10 cellular contexts compared by ENCODE assay signal in genomic region chr2:11292464-11293255, GRCh38. TPM values are rescaled to one million over a fixed set of nuclear protein-coding genes. Genes with fewer than 3 reads are reported as not detected.
DNase-seq lines count a peak whose midpoint lies in the region; ATAC-seq and TF ChIP-seq lines count a peak whose summit lies in the region.
"Had no signal": no experiment of that assay in that cellular context is flagged by ENCODE, and none has a peak within 500 bp of the region (broad histone marks: within the 10 kb centered on the region; RNA-seq: fewer than 3 reads in every experiment).

No MANE protein-coding gene starts in this region.

- H3K79me2 ChIP-seq in fibroblast of lung (ENCODE audit: control insufficient read depth, insufficient read depth, low read length) (peaks cover 81% of the 10 kb centered on the region), neural progenitor cell (ENCODE audit: low read depth) (peaks cover 98% of the 10 kb centered on the region)

- H3K27me3 Mint-ChIP-seq in neural progenitor cell (ENCODE audit: insufficient read depth, low read depth) = no peaks in the 10 kb centered on the region
- no peaks in the 10 kb centered on the region for H3K27me3 Mint-ChIP-seq in T-cell

- CTCF ChIA-PET in T-cell (lab: Charles Lee) = no interaction called here

- H3K27me3 ChIP-seq in fibroblast of lung (ENCODE audit: control insufficient read depth, insufficient read depth, low read length) = no peaks in the 10 kb centered on the region
- no peaks in the 10 kb centered on the region for H3K27me3 ChIP-seq in neural progenitor cell
- H3K27me3 ChIP-seq in BE2C = no peaks in the 10 kb centered on the region
- H3K27me3 ChIP-seq: SJSA1 had no signal

- H3K4me3 ChIP-seq in fibroblast of lung (replicated peaks in 1 of 4; ENCODE audit: control extremely low read depth in 1 of 4, insufficient read depth in 1 of 4, low read depth in 3 of 4, low read length in 4 of 4) (no peak overlapping the region), neural progenitor cell (no peak overlapping the region), BE2C (ENCODE audit: low read depth, low read length) (no peak overlapping the region)
- H3K4me3 ChIP-seq: GM12878, SJSA1 had no signal

- TF ChIP-seq CTCF in fibroblast of lung (conservative IDR thresholded peaks at IDR 0.05 in 1 of 2, IDR thresholded peaks at IDR 0.05 in 1 of 2; ENCODE audit: low read depth in 1 of 2, low read length in 2 of 2) (no peak), neural progenitor cell (IDR thresholded peaks at IDR 0.05) (no peak), BE2C (IDR thresholded peaks at IDR 0.05; ENCODE audit: low read depth, low read length) (no peak)

- DNase-seq in GF-D8 (lab: John Stamatoyannopoulos, UW) (peak; percentile 97), NOMO-1 treated with DMSO at 0.1 percent for 48 hours (lab: John Stamatoyannopoulos, UW; ENCODE audit: unreplicated experiment) (peak; percentile 82), fibroblast of lung (ENCODE audit: low read depth in 2 of 2) (peak; percentile 24 to 75), neural progenitor cell (ENCODE audit: low spot score) (peak; percentile 10), T-cell (no peak), BE2C (no peak), NCI-H1092 treated with DMSO at 0.1 percent for 48 hours (lab: John Stamatoyannopoulos, UW) (no peak), globus pallidus (ENCODE audit: low spot score) (no peak)

- H3K9me3 ChIP-seq in fibroblast of lung (ENCODE audit: control insufficient read depth, insufficient read depth, low read depth, low read length) (no peaks in the 10 kb centered on the region), neural progenitor cell (ENCODE audit: low read depth) (no peaks in the 10 kb centered on the region), BE2C (no peaks in the 10 kb centered on the region)
- H3K9me3 ChIP-seq: SJSA1 had no signal

- H3K27ac ChIP-seq in fibroblast of lung (ENCODE audit: insufficient read depth, low read length) = no peak overlapping the region
- peak overlapping the region; percentile 56 for H3K27ac ChIP-seq in neural progenitor cell
- H3K27ac ChIP-seq: SJSA1 had no signal

- H3K9ac ChIP-seq in fibroblast of lung (ENCODE audit: insufficient read depth, low read length) = no peak overlapping the region
- no peak overlapping the region for H3K9ac ChIP-seq in neural progenitor cell

- no peak overlapping the region for H3K4me3 Mint-ChIP-seq in neural progenitor cell
- H3K4me3 Mint-ChIP-seq in T-cell = no peak overlapping the region

- H3K27ac Mint-ChIP-seq in neural progenitor cell = no peak overlapping the region
- H3K27ac Mint-ChIP-seq in T-cell = peak overlapping the region in 1 of 2 donors; percentile 59

- H3K9me3 Mint-ChIP-seq in neural progenitor cell = no peaks in the 10 kb centered on the region
- H3K9me3 Mint-ChIP-seq in T-cell = no peaks in the 10 kb centered on the region

- H2AFZ ChIP-seq in fibroblast of lung (ENCODE audit: low read length) (no peak overlapping the region), neural progenitor cell (replicated peaks) (no peak overlapping the region)

- POLR2A ChIA-PET in T-cell (lab: Charles Lee) = no interaction called here

- H3K36me3 Mint-ChIP-seq in neural progenitor cell = peaks cover 8% of the 10 kb centered on the region
- peaks cover 6% of the 10 kb centered on the region for H3K36me3 Mint-ChIP-seq in T-cell

- peaks cover 10% of the 10 kb centered on the region for H3F3A ChIP-seq in neural progenitor cell (ENCODE audit: low read depth)

- H4K20me1 ChIP-seq in fibroblast of lung (ENCODE audit: control insufficient read depth, extremely low read depth, insufficient read depth, low read length) (peaks cover 2% of the 10 kb centered on the region), neural progenitor cell (ENCODE audit: low read depth) (peaks cover 33% of the 10 kb centered on the region)

- H3K36me3 ChIP-seq in fibroblast of lung (ENCODE audit: control insufficient read depth, insufficient read depth, low read length) (no peaks in the 10 kb centered on the region), neural progenitor cell (no peaks in the 10 kb centered on the region), BE2C (no peaks in the 10 kb centered on the region)

- H3K4me1 ChIP-seq in fibroblast of lung (ENCODE audit: control insufficient read depth, extremely low read depth, insufficient read depth, low read length) (no peaks in the 10 kb centered on the region), neural progenitor cell (peaks cover 17% of the 10 kb centered on the region), BE2C (peaks cover 3% of the 10 kb centered on the region; the same call in 1 of the 2 replicates)

- H3K4me1 Mint-ChIP-seq in neural progenitor cell = peaks cover 14% of the 10 kb centered on the region
- H3K4me1 Mint-ChIP-seq in T-cell = peaks cover 43 to 56% (median 47%) of the 10 kb centered on the region in 3 donors

- ATAC-seq in T-cell (replicated peaks in 1 of 4) = no peak
- ATAC-seq: GM12878 had no signal

- H3K4me2 ChIP-seq in fibroblast of lung (ENCODE audit: extremely low read depth, insufficient read depth, low read length) (no peak overlapping the region), neural progenitor cell (no peak overlapping the region)

RNA-seq across cellular contexts. Expression of gene ROCK2, which starts 51.8 kb away (rescaled TPM):
- total RNA-seq in fibroblast of lung = 39.5 and 58.1 TPM in 2 replicates
- 21.6 and 32.0 TPM in 2 replicates for polyA plus RNA-seq in fibroblast of lung
- polyA plus RNA-seq in fibroblast of lung (2012) = 23.9 and 41.9 TPM in 2 replicates
- polyA minus RNA-seq in fibroblast of lung (ENCODE audit: low replicate concordance) = 4.0 and 4.7 TPM in 2 replicates
- 22.3 and 36.1 TPM in 2 replicates for total RNA-seq in neural progenitor cell (ENCODE audit: low replicate concordance)
- 10 to 100 TPM; 15.5 to 22.3 (median 18.6) TPM for total RNA-seq in T-cell
- polyA plus RNA-seq in BE2C (2012; ENCODE audit: insufficient read depth, insufficient read length, low read depth) = 4.9 TPM

Comparison
In these comparisons a context has a peak if more than half of its experiments do, and no peak if none do; other contexts are left out.
1. DNase-seq: peak in GF-D8 (single experiment), NOMO-1 treated with DMSO at 0.1 percent for 48 hours (single experiment), fibroblast of lung (2 of 2) and neural progenitor cell (single experiment); none in T-cell (0 of 34), BE2C (single experiment), NCI-H1092 treated with DMSO at 0.1 percent for 48 hours (single experiment) and globus pallidus (single experiment).